22 cellular contexts compared by ENCODE assay signal in the genomic region with DNA sequence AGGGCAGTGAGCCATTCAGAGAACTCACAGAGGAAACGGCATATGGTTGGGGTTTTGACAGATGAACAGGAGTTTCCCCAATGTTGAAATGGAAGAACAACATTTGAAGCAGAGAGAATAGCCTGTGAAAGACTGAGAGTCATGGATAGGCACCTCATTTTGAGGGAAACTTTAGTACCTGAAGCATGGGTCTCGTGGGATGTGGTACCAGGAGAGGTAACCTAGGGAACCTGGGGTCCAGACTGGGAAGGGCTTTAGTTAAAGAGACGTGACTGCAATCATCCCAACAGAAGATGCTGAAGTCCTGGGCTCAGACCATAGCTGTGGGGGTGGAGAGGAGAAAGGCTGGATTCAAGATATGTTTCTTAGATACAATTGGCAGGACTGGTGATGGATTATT.
"Had no signal": no experiment of that assay in that cellular context is flagged by ENCODE, and none has a peak within 500 bp of the region (broad histone marks: within the 10 kb centered on the region; RNA-seq: fewer than 3 reads in every experiment).

No MANE protein-coding gene starts in this region.

- H3K9me3 ChIP-seq: colonic mucosa, esophagus squamous epithelium, gastrocnemius medialis, heart right ventricle, left lung, lower lobe of right lung, mucosa of descending colon had no signal

- H3K4me3 ChIP-seq: colonic mucosa, dorsolateral prefrontal cortex, esophagus squamous epithelium, gastrocnemius medialis, heart right ventricle, left lung, lower lobe of right lung, mucosa of descending colon had no signal

- H3K27me3 ChIP-seq: colonic mucosa had no signal

- DNase-seq: colonic mucosa; dermis blood vessel endothelial cell; dorsolateral prefrontal cortex; effector CD8-positive, alpha-beta T cell; effector memory CD8-positive, alpha-beta T cell; esophagus squamous epithelium; foreskin fibroblast; foreskin melanocyte; gastrocnemius medialis; glutamatergic neuron; heart right ventricle; hippocampal formation; kidney; left cardiac atrium; left lung; left ventricle myocardium superior; lower lobe of right lung; mesenchymal stem cell; mucosa of descending colon; naive B cell; naive thymus-derived CD8-positive, alpha-beta T cell had no signal

- ATAC-seq: effector memory CD8-positive, alpha-beta T cell; gastrocnemius medialis; heart right ventricle; left cardiac atrium; left lung; left ventricle myocardium superior; lower lobe of right lung; mucosa of descending colon; naive thymus-derived CD8-positive, alpha-beta T cell had no signal

- H3K9me3 Mint-ChIP-seq: effector memory CD8-positive, alpha-beta T cell; mesothelial cell of epicardium; naive thymus-derived CD8-positive, alpha-beta T cell had no signal

- H3K4me3 Mint-ChIP-seq: effector memory CD8-positive, alpha-beta T cell; mesothelial cell of epicardium; naive B cell; naive thymus-derived CD8-positive, alpha-beta T cell had no signal

- H3K36me3 Mint-ChIP-seq: mesothelial cell of epicardium; naive B cell; naive thymus-derived CD8-positive, alpha-beta T cell had no signal

- H3K27ac ChIP-seq: colonic mucosa, dorsolateral prefrontal cortex, esophagus squamous epithelium, gastrocnemius medialis, heart right ventricle, left lung, lower lobe of right lung had no signal

- H3K4me1 Mint-ChIP-seq: mesothelial cell of epicardium; naive B cell; naive thymus-derived CD8-positive, alpha-beta T cell had no signal

- H3K27ac Mint-ChIP-seq: effector memory CD8-positive, alpha-beta T cell; mesothelial cell of epicardium; naive B cell; naive thymus-derived CD8-positive, alpha-beta T cell had no signal

- H3K36me3 ChIP-seq: colonic mucosa, esophagus squamous epithelium, gastrocnemius medialis, heart right ventricle, left lung, lower lobe of right lung had no signal

- H3K4me1 ChIP-seq: colonic mucosa, esophagus squamous epithelium, gastrocnemius medialis, heart right ventricle, left lung, lower lobe of right lung had no signal
